1 cellular context compared by ENCODE assay signal in genomic region chr7:99631311-99632109, GRCh38.
TF ChIP-seq lines count a peak whose summit lies in the region.

No MANE protein-coding gene starts in this region.

TF ChIP-seq in HepG2, 621 proteins besides CTCF, POLR2A, EP300 and RAD21 (continued from another document):
- 0 out of 2 replicates have a peak, but pooled peaks have one; percentile 23 for TF ChIP-seq ZFY (CRISPR knock-in tag; IDR thresholded peaks at IDR 0.05)
- TF ChIP-seq MIXL1 (CRISPR knock-in tag; IDR thresholded peaks at IDR 0.05) = peak; percentile 58; the same call in 1 of the 2 replicates
- TF ChIP-seq ZFX (CRISPR knock-in tag; IDR thresholded peaks at IDR 0.05; ENCODE audit: low read depth) = peak; percentile 48; the same call in 1 of the 2 replicates
- no peak for TF ChIP-seq HNRNPL (IDR thresholded peaks at IDR 0.05; ENCODE audit: low read depth, low read length)
- TF ChIP-seq SP5 (CRISPR knock-in tag; IDR thresholded peaks at IDR 0.05; ENCODE audit: borderline replicate concordance, low read depth) = peak; percentile 10; the same call in 1 of the 2 replicates
- TF ChIP-seq HNF1B (CRISPR knock-in tag; IDR thresholded peaks at IDR 0.05) = 0 out of 2 replicates have a peak, but pooled peaks have one; percentile 46
- no peak for TF ChIP-seq ZEB1 (IDR thresholded peaks at IDR 0.05; ENCODE audit: insufficient replicate concordance, low read depth)
TF ChIP-seq in HepG2: peak in this region for 38.
